9 cellular contexts compared by ENCODE assay signal in genomic region chrX:115387327-115387726, GRCh38.
"Had no signal": no experiment of that assay in that cellular context is flagged by ENCODE, and none has a peak within 500 bp of the region (broad histone marks: within the 10 kb centered on the region; RNA-seq: fewer than 3 reads in every experiment).

No MANE protein-coding gene starts in this region.

- FAIRE-seq: HTR-8/SVneo, K562 had no signal

- H3K9me3 ChIP-seq: HAP-1 had no signal

- DNase-seq: GM23248, GOT3, H7, HFFc6, IMR-90 had no signal

- ATAC-seq: HCT116, K562 had no signal

- H3K4me3 ChIP-seq: GM23248, HAP-1, K562 had no signal

- H3K27ac Mint-ChIP-seq: HFFc6 had no signal

- H3K9me3 Mint-ChIP-seq: HFFc6 had no signal

- H2AFZ ChIP-seq: GM23248 had no signal

- H3K4me3 Mint-ChIP-seq: HFFc6 had no signal

- H3K9ac ChIP-seq: GM23248 had no signal

- H3K27ac ChIP-seq: GM23248 had no signal

- H3K36me3 ChIP-seq: HAP-1 had no signal
